Comparison of ENCODE assay signal across 6 cellular contexts in the genomic region with DNA sequence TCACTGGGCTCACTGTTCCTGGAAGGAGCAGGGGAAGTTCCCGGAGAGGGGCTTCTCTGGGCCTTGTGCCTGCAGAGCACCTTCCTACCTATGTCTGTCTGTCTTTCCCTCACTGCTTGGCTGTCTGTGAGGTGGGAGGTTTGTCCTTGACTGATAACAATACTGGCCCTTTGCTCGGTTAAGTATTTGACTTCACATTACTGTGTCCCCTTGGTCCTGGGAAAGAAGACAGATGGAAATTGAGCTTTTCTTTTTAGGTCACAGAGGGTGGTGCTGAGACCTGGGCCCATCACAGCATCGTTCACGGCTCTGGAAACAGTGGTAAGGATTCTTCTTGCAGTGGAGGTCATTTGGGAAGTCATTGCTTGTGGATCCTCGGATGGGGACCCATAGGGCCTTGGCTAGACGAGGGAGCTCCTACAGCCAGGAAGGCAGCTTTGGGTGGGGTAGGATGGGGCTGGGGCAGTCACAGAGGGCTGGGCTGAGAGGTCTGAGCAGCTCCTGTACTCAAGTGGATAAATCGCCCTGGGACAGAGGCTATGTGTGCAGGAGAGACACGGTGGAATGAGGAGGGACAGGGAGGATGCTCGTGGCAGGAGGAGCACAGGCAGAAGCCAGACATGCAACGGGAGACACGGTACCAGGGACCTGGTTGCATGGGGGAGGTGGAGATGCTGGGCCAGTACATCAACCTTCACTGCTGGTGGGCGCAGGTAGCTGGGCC.
"Had no signal": no experiment of that assay in that cellular context is flagged by ENCODE, and none has a peak within 500 bp of the region (broad histone marks: within the 10 kb centered on the region; RNA-seq: fewer than 3 reads in every experiment).

No MANE protein-coding gene starts in this region.

- ATAC-seq: HepG2, K562 had no signal

- H3K27ac ChIP-seq: HL-60 had no signal

- FAIRE-seq: HepG2, HTR-8/SVneo, K562 had no signal

- H3K27ac Mint-ChIP-seq: IgD-negative memory B cell had no signal

- DNase-seq: IMR-90 had no signal

- H3K9me3 Mint-ChIP-seq: IgD-negative memory B cell had no signal

- H3K4me3 ChIP-seq: K562 had no signal
